Comparison of ENCODE assay signal across 7 cellular contexts in the genomic region with DNA sequence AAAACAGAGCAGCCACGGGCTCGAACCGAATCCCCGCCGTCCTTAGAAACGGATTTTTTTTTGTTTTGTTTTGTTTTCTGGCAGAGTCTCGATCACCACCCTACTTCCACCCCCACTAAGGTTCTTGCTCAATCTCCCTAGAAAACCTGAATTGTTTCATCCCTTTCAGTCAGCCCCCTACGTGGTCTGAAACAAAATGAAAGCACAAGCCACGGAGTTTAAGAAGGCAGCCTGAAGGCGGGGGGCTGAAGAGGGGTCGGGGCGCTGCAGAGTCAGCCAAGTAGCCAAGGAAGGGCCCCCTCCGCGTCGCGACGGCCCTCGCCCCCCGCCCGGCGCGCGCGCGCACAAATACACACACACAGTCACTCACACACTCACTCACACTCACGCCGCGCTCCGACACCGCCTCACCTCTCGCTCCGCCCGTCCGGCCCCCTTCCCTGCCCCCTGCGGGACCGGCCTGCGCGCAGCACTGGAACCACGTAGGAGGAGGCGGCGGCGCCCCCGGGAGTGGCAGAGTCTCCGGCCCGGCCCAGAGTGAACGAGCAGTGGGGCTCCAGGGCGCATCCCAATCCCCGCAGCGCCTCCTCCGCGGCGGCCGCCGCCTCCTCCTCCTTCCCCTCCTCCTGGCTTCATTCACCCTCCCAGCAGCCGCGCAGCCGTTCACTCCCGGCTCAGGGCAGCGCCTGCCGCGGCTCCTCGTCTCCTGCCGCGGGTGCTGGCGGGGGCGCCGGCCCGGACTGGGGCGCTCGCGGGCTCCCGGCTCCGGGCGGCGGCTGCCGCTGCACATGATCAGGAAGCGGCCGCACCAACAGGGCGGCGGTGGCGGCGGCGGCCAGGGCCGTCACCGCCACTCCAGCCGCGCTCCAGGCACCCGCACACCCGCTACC. TPM values are rescaled to one million over a fixed set of nuclear protein-coding genes. Genes with fewer than 3 reads are reported as not detected.
DNase-seq lines count a peak whose midpoint lies in the region; ATAC-seq and TF ChIP-seq lines count a peak whose summit lies in the region.

No MANE protein-coding gene starts in this region.

- H3K27ac ChIP-seq in duodenal mucosa (ENCODE audit: low read depth, low read length) (peak overlapping the region; percentile 93), lower lobe of right lung (peak overlapping the region; percentile 97)

- H3K9me3 ChIP-seq in duodenal mucosa (ENCODE audit: control insufficient read depth in 1 of 2, low read length in 2 of 2) (no peaks in the 10 kb centered on the region), lower lobe of right lung (no peaks in the 10 kb centered on the region)

- H3K4me1 Mint-ChIP-seq in activated CD4-positive, alpha-beta memory T cell treated with anti-CD3 and anti-CD28 coated beads for 36 hours (ENCODE audit: low read depth) = peaks cover 57% of the 10 kb centered on the region

- CTCF ChIA-PET in activated CD4-positive, alpha-beta memory T cell treated with anti-CD3 and anti-CD28 coated beads for 36 hours (lab: Charles Lee) = interaction anchor here (0.7 to 1.5 kb wide), 3 partner anchors 11 to 346 kb away, joined by 3 to 8 read pairs (median 3); no protein-coding TSS in a partner anchor

- peaks cover 25 to 44% of the 10 kb centered on the region in 2 donors for H3K4me1 ChIP-seq in duodenal mucosa (ENCODE audit: control insufficient read depth in 1 of 2, insufficient read depth in 2 of 2, low read length in 2 of 2)
- peaks cover 55% of the 10 kb centered on the region for H3K4me1 ChIP-seq in lower lobe of right lung

- POLR2A ChIA-PET in activated CD4-positive, alpha-beta memory T cell treated with anti-CD3 and anti-CD28 coated beads for 36 hours (lab: Charles Lee) = interaction anchor here (0.7 to 2.2 kb wide), 5 partner anchors 12 to 105 kb away, joined by 3 to 12 read pairs (median 5); no protein-coding TSS in a partner anchor

- DNase-seq in NCI-H524 (lab: John Stamatoyannopoulos, UW) = peak; percentile 51 to 67
- peak; percentile 80 for DNase-seq in activated CD4-positive, alpha-beta memory T cell treated with anti-CD3 and anti-CD28 coated beads for 36 hours
- DNase-seq in lower lobe of right lung = peak; percentile 93
- peak; percentile 56 to 67 for DNase-seq in stimulated activated CD4-positive, alpha-beta T cell treated with anti-CD3 and anti-CD28 coated beads, Interleukin-4, amount 100 ng/mL, for 48 hours (ENCODE audit: low read depth in 2 of 2)

- H3K27me3 ChIP-seq in duodenal mucosa (ENCODE audit: control insufficient read depth in 1 of 2, insufficient read depth in 2 of 2, low read length in 2 of 2) (no peaks in the 10 kb centered on the region), lower lobe of right lung (ENCODE audit: low read depth) (no peaks in the 10 kb centered on the region)

- ATAC-seq in GM18498 (IDR thresholded peaks at IDR 0.05; ENCODE audit: unreplicated experiment) (peak; percentile 46), HG02870 (IDR thresholded peaks at IDR 0.05; ENCODE audit: unreplicated experiment) (peak; percentile 38), lower lobe of right lung (peak; percentile 80 to 86)

- H3K4me3 ChIP-seq in duodenal mucosa (ENCODE audit: low read depth in 1 of 2, low read length in 2 of 2) (peak overlapping the region; percentile 79 to 87), lower lobe of right lung (peak overlapping the region; percentile 73)

- no peaks in the 10 kb centered on the region for H3K27me3 Mint-ChIP-seq in activated CD4-positive, alpha-beta memory T cell treated with anti-CD3 and anti-CD28 coated beads for 36 hours

- no peaks in the 10 kb centered on the region for H3K36me3 ChIP-seq in duodenal mucosa (ENCODE audit: control insufficient read depth in 1 of 2, insufficient read depth in 2 of 2, low read length in 2 of 2)
- no peaks in the 10 kb centered on the region for H3K36me3 ChIP-seq in lower lobe of right lung

- peaks cover 7% of the 10 kb centered on the region for H3K36me3 Mint-ChIP-seq in activated CD4-positive, alpha-beta memory T cell treated with anti-CD3 and anti-CD28 coated beads for 36 hours

- H3K4me3 Mint-ChIP-seq in activated CD4-positive, alpha-beta memory T cell treated with anti-CD3 and anti-CD28 coated beads for 36 hours = peak overlapping the region; percentile 87

- H3K9me3 Mint-ChIP-seq in activated CD4-positive, alpha-beta memory T cell treated with anti-CD3 and anti-CD28 coated beads for 36 hours = no peaks in the 10 kb centered on the region

- peak overlapping the region; percentile 78 to 95 for H3K9ac ChIP-seq in duodenal mucosa (ENCODE audit: low read depth in 1 of 2, low read length in 2 of 2)

- intact Hi-C loops in activated CD4-positive, alpha-beta memory T cell treated with anti-CD3 and anti-CD28 coated beads for 36 hours (cut with micrococcal nuclease) = loop anchor here (2.0 to 5.0 kb wide), 5 partner anchors 61 to 1513 kb away; a partner anchor contains a TSS
- intact Hi-C loops in lower lobe of right lung (cut with DNase I) = no loop called here

- TF ChIP-seq CTCF in lower lobe of right lung (IDR thresholded peaks at IDR 0.05) = peak; percentile 18

- H3K27ac Mint-ChIP-seq in activated CD4-positive, alpha-beta memory T cell treated with anti-CD3 and anti-CD28 coated beads for 36 hours = peak overlapping the region; percentile 87

RNA-seq across cellular contexts. Expression of a gene that starts 1.4 kb away (rescaled TPM):
- total RNA-seq in activated CD4-positive, alpha-beta memory T cell treated with anti-CD3 and anti-CD28 coated beads for 36 hours = 10 to 100 TPM; 34.1 to 36.7 TPM
- total RNA-seq in lower lobe of right lung = 75.9 TPM

Comparison
In these comparisons a context has a peak if more than half of its experiments do, and no peak if none do; other contexts are left out.
1. Peak in every context shown above with its lines: DNase-seq, ATAC-seq, H3K4me3 ChIP-seq and H3K27ac ChIP-seq.